Comparison of ENCODE assay signal across 11 cellular contexts in the genomic region with DNA sequence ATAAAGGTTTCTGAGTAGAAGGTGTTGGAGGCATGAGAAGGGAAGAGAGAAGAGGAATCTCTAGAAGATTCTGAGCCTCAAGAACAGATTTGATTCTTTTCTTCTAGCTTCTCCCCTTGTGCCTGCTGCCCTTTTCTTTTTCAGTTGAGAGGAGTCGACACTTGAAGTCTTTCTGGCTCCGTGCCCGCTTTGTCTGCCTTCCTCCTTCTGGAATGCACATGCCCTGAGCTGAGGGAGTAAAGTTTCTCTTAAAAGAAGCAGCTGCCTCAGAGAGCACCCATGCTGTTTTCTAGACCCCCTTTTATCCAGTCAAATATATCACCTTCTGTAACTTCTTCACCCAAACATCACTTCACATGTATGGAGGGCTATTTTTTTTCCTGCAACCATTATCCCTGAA. TPM values are rescaled to one million over a fixed set of nuclear protein-coding genes. Genes with fewer than 3 reads are reported as not detected.
A peak's percentile ranks its signal among the peaks of the same experiment; 100 is the strongest.
DNase-seq lines count a peak whose midpoint lies in the region; ATAC-seq and TF ChIP-seq lines count a peak whose summit lies in the region.
"Had no signal": no experiment of that assay in that cellular context is flagged by ENCODE, and none has a peak within 500 bp of the region (broad histone marks: within the 10 kb centered on the region; RNA-seq: fewer than 3 reads in every experiment).

No MANE protein-coding gene starts in this region.

- H3K4me1 ChIP-seq in Peyer's patch: peaks cover 0 to 7% (median 0%) of the 10 kb centered on the region in 4 donors

- no peak for TF ChIP-seq CTCF in Peyer's patch (IDR thresholded peaks at IDR 0.05)
- no peak for TF ChIP-seq CTCF in fibroblast of the aortic adventitia (IDR thresholded peaks at IDR 0.05; ENCODE audit: insufficient read depth, low read length)

- no peaks in the 10 kb centered on the region for H3K9me3 ChIP-seq in Peyer's patch

- H3K27me3 ChIP-seq in Peyer's patch: no peaks in the 10 kb centered on the region

- DNase-seq in GM04504 (ENCODE audit: low read depth): peak; percentile 48
- DNase-seq in Peyer's patch: peak in 2 of 3 donors; percentile 71 to 79
- DNase-seq in fibroblast of the aortic adventitia (ENCODE audit: low read depth): peak; percentile 79
- peak; percentile 53 for DNase-seq in pulmonary artery endothelial cell (ENCODE audit: low read depth, low spot score)
- no peak for DNase-seq in SIG-M5 treated with dmso at 0.1 percent for 504 hours (lab: John Stamatoyannopoulos, UW; ENCODE audit: unreplicated experiment)
- no peak for DNase-seq in NCI-H1436 treated with DMSO at 0.1 percent for 48 hours (lab: John Stamatoyannopoulos, UW)
- DNase-seq in NCI-H1092 treated with DMSO at 0.1 percent for 48 hours (lab: John Stamatoyannopoulos, UW): no peak
- DNase-seq: activated T-cell treated with anti-CD3 and anti-CD28 coated beads, Interleukin-2, amount 50 U/mL, for 1 hour; hippocampal formation; NK-92 treated with Interleukin-12 subunit alpha and Interleukin-12 subunit beta, amount 100 ng/mL, for 24 hours had no signal

- TF ChIP-seq POLR2A in Peyer's patch (IDR thresholded peaks at IDR 0.05): no peak

- no peak overlapping the region for H3K27ac ChIP-seq in Peyer's patch

- H3K4me3 ChIP-seq in Peyer's patch (no peak overlapping the region), fibroblast of the aortic adventitia (ENCODE audit: low read depth, low read length) (no peak overlapping the region)

- no peaks in the 10 kb centered on the region for H3K36me3 ChIP-seq in Peyer's patch

- ATAC-seq in HG03095 (IDR thresholded peaks at IDR 0.05; ENCODE audit: unreplicated experiment): no peak

RNA-seq across cellular contexts. Expression of gene C11orf97, which starts 13.7 kb away (rescaled TPM):
- not detected for total RNA-seq in Peyer's patch
- total RNA-seq in fibroblast of the aortic adventitia (ENCODE audit: low replicate concordance): not detected in 2 replicates
- total RNA-seq in pulmonary artery endothelial cell: not detected in 2 replicates

RNA-seq across cellular contexts. Expression of gene FUT4, which starts 17.8 kb away (rescaled TPM):
- 10 to 100 TPM in 3 of 4 donors, 1 to 10 TPM in 1; 9.1 to 34.3 (median 25.4) TPM for total RNA-seq in Peyer's patch
- total RNA-seq in fibroblast of the aortic adventitia (ENCODE audit: low replicate concordance): 5.6 and 7.1 TPM in 2 replicates
- total RNA-seq in pulmonary artery endothelial cell: 6.3 and 8.4 TPM in 2 replicates

RNA-seq across cellular contexts. Expression of gene ANKRD49, which starts 32.1 kb away (rescaled TPM):
- 10 to 100 TPM; 17.3 to 49.5 (median 20.7) TPM for total RNA-seq in Peyer's patch
- total RNA-seq in fibroblast of the aortic adventitia (ENCODE audit: low replicate concordance): 13.7 and 13.9 TPM in 2 replicates
- total RNA-seq in pulmonary artery endothelial cell: 8.6 and 12.4 TPM in 2 replicates

RNA-seq across cellular contexts. Expression of gene MRE11, which starts 32.3 kb away (rescaled TPM):
- total RNA-seq in Peyer's patch (10 to 100 TPM in 3 of 4 donors, 1 to 10 TPM in 1; 9.7 to 38.0 (median 14.1) TPM), fibroblast of the aortic adventitia (ENCODE audit: low replicate concordance) (15.5 and 23.9 TPM in 2 replicates), pulmonary artery endothelial cell (14.5 and 21.9 TPM in 2 replicates)

RNA-seq across cellular contexts. Expression of gene PIWIL4, which starts 41.2 kb away (rescaled TPM):
- total RNA-seq in Peyer's patch: 10 to 100 TPM in 3 of 4 donors, 1 to 10 TPM in 1; 5.0 to 20.4 (median 14.5) TPM
- total RNA-seq in fibroblast of the aortic adventitia (ENCODE audit: low replicate concordance): 2.7 and 5.6 TPM in 2 replicates
- 0.56 and 1.1 TPM in 2 replicates for total RNA-seq in pulmonary artery endothelial cell

Comparison
In these comparisons a context has a peak if more than half of its experiments do, and no peak if none do; other contexts are left out.
1. DNase-seq: peak in GM04504 (single experiment), Peyer's patch (2 of 3), fibroblast of the aortic adventitia (single experiment) and pulmonary artery endothelial cell (single experiment); none in SIG-M5 treated with dmso at 0.1 percent for 504 hours (single experiment), NCI-H1436 treated with DMSO at 0.1 percent for 48 hours (single experiment) and NCI-H1092 treated with DMSO at 0.1 percent for 48 hours (single experiment).